22 cellular contexts compared by ENCODE assay signal in genomic region chr5:133896873-133897272, GRCh38.
"Had no signal": no experiment of that assay in that cellular context is flagged by ENCODE, and none has a peak within 500 bp of the region (broad histone marks: within the 10 kb centered on the region; RNA-seq: fewer than 3 reads in every experiment).

No MANE protein-coding gene starts in this region.

- H3K4me1 Mint-ChIP-seq: activated CD4-positive, alpha-beta T cell treated with anti-CD3 and anti-CD28 coated beads, Interleukin-2, amount 10 ng/mL, durations not matched to agents 24 days and 14 days; activated CD8-positive, alpha-beta memory T cell treated with anti-CD3 and anti-CD28 coated beads, Interleukin-2, amount 10 ng/mL, durations not matched to agents 7 days and 5 days; activated naive CD4-positive, alpha-beta T cell treated with anti-CD3 and anti-CD28 coated beads, Interleukin-2, amount 10 ng/mL, durations not matched to agents 7 days and 5 days; WTC11 had no signal

- H3K9me3 Mint-ChIP-seq: activated CD4-positive, alpha-beta T cell treated with anti-CD3 and anti-CD28 coated beads, Interleukin-2, amount 10 ng/mL, durations not matched to agents 24 days and 14 days; activated naive CD4-positive, alpha-beta T cell treated with anti-CD3 and anti-CD28 coated beads, Interleukin-2, amount 10 ng/mL, durations not matched to agents 7 days and 5 days; activated naive CD8-positive, alpha-beta T cell treated with anti-CD3 and anti-CD28 coated beads, Interleukin-2, amount 10 ng/mL, durations not matched to agents 7 days and 5 days; activated T-cell treated with anti-CD3 and anti-CD28 coated beads, Interleukin-2, amount 50 U/mL, for 24 hours; T-helper 1 cell treated with Interleukin-12 subunit alpha and Interleukin-12 subunit beta and Interleukin-4 antibody, amounts not matched to agents 30 μg/mL and 1 μg/mL, for 36 hours; WTC11 had no signal

- H3K4me3 Mint-ChIP-seq: activated CD4-positive, alpha-beta T cell treated with anti-CD3 and anti-CD28 coated beads, Interleukin-2, amount 10 ng/mL, durations not matched to agents 24 days and 14 days; activated CD8-positive, alpha-beta memory T cell treated with anti-CD3 and anti-CD28 coated beads, Interleukin-2, amount 10 ng/mL, durations not matched to agents 7 days and 5 days; activated naive CD4-positive, alpha-beta T cell treated with anti-CD3 and anti-CD28 coated beads, Interleukin-2, amount 10 ng/mL, durations not matched to agents 7 days and 5 days; activated naive CD8-positive, alpha-beta T cell treated with anti-CD3 and anti-CD28 coated beads, Interleukin-2, amount 10 ng/mL, durations not matched to agents 7 days and 5 days; activated T-cell treated with anti-CD3 and anti-CD28 coated beads, Interleukin-2, amount 50 U/mL, for 24 hours; T-helper 1 cell treated with Interleukin-12 subunit alpha and Interleukin-12 subunit beta and Interleukin-4 antibody, amounts not matched to agents 30 μg/mL and 1 μg/mL, for 36 hours; WTC11 had no signal

- H3K27ac ChIP-seq: adrenal gland, breast epithelium had no signal

- DNase-seq: activated CD4-positive, alpha-beta T cell treated with anti-CD3 and anti-CD28 coated beads for 1 hour; activated CD4-positive, alpha-beta T cell treated with anti-CD3 and anti-CD28 coated beads, Interleukin-2, amount 10 ng/mL, durations not matched to agents 24 days and 14 days; activated CD4-positive, alpha-beta T cell treated with anti-CD3 and anti-CD28 coated beads, Interleukin-2, amount 50 U/mL, for 48 hours; activated CD8-positive, alpha-beta memory T cell treated with anti-CD3 and anti-CD28 coated beads, Interleukin-2, amount 10 ng/mL, durations not matched to agents 7 days and 5 days; activated gamma-delta T cell; activated naive CD4-positive, alpha-beta T cell treated with anti-CD3 and anti-CD28 coated beads, Interleukin-2, amount 10 ng/mL, durations not matched to agents 7 days and 5 days; activated naive CD8-positive, alpha-beta T cell treated with anti-CD3 and anti-CD28 coated beads, Interleukin-2, amount 10 ng/mL, durations not matched to agents 7 days and 5 days; activated T-cell treated with anti-CD3 and anti-CD28 coated beads, Interleukin-2, amount 50 U/mL, for 24 hours; adrenal gland; anterior cingulate cortex; caudate nucleus; NCI-H1105 treated with DMSO at 0.1 percent for 48 hours; NCI-H1436 treated with DMSO at 0.1 percent for 48 hours; NCI-H187 treated with DMSO at 0.1 percent for 48 hours; NCI-H2081 treated with DMSO at 0.1 percent for 48 hours; NCI-H446; PC-9; SHP77 treated with DMSO at 0.1 percent for 48 hours; T-helper 9 cell had no signal

- H3K27me3 Mint-ChIP-seq: activated CD4-positive, alpha-beta T cell treated with anti-CD3 and anti-CD28 coated beads, Interleukin-2, amount 10 ng/mL, durations not matched to agents 24 days and 14 days; activated T-cell treated with anti-CD3 and anti-CD28 coated beads, Interleukin-2, amount 50 U/mL, for 24 hours had no signal

- H3K36me3 ChIP-seq: adrenal gland, breast epithelium had no signal

- H3K27ac Mint-ChIP-seq: activated CD4-positive, alpha-beta T cell treated with anti-CD3 and anti-CD28 coated beads, Interleukin-2, amount 10 ng/mL, durations not matched to agents 24 days and 14 days; activated CD8-positive, alpha-beta memory T cell treated with anti-CD3 and anti-CD28 coated beads, Interleukin-2, amount 10 ng/mL, durations not matched to agents 7 days and 5 days; activated naive CD4-positive, alpha-beta T cell treated with anti-CD3 and anti-CD28 coated beads, Interleukin-2, amount 10 ng/mL, durations not matched to agents 7 days and 5 days; activated naive CD8-positive, alpha-beta T cell treated with anti-CD3 and anti-CD28 coated beads, Interleukin-2, amount 10 ng/mL, durations not matched to agents 7 days and 5 days; activated T-cell treated with anti-CD3 and anti-CD28 coated beads, Interleukin-2, amount 50 U/mL, for 24 hours; T-helper 1 cell treated with Interleukin-12 subunit alpha and Interleukin-12 subunit beta and Interleukin-4 antibody, amounts not matched to agents 30 μg/mL and 1 μg/mL, for 36 hours; WTC11 had no signal

- H3K36me3 Mint-ChIP-seq: activated CD8-positive, alpha-beta memory T cell treated with anti-CD3 and anti-CD28 coated beads, Interleukin-2, amount 10 ng/mL, durations not matched to agents 7 days and 5 days; activated naive CD4-positive, alpha-beta T cell treated with anti-CD3 and anti-CD28 coated beads, Interleukin-2, amount 10 ng/mL, durations not matched to agents 7 days and 5 days; activated naive CD8-positive, alpha-beta T cell treated with anti-CD3 and anti-CD28 coated beads, Interleukin-2, amount 10 ng/mL, durations not matched to agents 7 days and 5 days; WTC11 had no signal

- H3K4me3 ChIP-seq: adrenal gland, breast epithelium, PC-9 had no signal

- ATAC-seq: activated CD8-positive, alpha-beta memory T cell treated with anti-CD3 and anti-CD28 coated beads, Interleukin-2, amount 10 ng/mL, durations not matched to agents 7 days and 5 days; WTC11 had no signal

- H3K4me1 ChIP-seq: adrenal gland, breast epithelium had no signal

- H3K9me3 ChIP-seq: adrenal gland, breast epithelium had no signal

- H3K27me3 ChIP-seq: adrenal gland, breast epithelium had no signal
